In the genomic region with DNA sequence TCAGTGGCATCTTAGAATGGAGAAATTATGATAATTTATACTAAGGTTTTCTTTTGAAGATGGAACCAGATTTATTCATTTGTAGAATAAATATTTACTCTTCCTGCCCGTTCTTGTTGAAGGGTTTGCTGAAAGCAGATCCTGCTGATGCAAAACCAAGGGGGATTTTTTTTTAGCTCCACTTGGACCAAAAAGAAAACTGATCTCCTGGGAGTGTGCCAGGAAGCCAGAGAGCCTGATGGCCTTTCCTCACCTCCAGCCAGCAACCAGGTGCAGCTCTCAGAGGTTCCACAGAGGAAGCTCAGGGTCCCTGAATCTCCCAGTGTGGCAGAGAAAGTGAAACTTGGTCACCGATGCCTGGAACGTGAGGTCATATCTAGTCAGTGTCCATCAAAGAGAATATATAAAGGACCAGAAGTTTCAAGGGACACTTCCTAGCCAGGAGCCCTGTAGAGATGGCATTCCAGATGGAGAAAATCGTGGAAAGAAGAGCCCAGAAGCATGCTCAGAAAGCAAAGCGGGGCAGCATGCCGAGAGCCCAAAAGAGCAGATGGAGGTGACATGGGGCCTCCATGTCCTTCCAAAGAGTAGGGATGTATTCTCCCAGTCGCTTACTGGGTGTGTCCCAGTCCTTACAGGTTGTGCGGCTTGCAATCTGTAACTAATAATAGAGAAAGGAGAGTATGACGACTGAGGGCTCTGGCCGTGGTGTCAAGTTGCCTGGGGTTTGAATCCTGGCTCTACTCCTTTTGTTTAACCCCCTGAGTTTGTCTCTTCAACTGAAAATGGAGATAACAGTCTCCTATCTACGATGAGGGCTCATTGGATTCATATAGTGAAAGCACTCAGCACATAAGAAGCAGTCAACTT, we compare ENCODE assay signal across 11 cellular contexts. TPM values are rescaled to one million over a fixed set of nuclear protein-coding genes. Genes with fewer than 3 reads are reported as not detected.
DNase-seq lines count a peak whose midpoint lies in the region.
"Had no signal": no experiment of that assay in that cellular context is flagged by ENCODE, and none has a peak within 500 bp of the region (broad histone marks: within the 10 kb centered on the region; RNA-seq: fewer than 3 reads in every experiment).

No MANE protein-coding gene starts in this region.

- H3K4me1 ChIP-seq in BLaER1 (peaks cover 50% of the 10 kb centered on the region), adipocyte (ENCODE audit: control insufficient read depth, insufficient read depth, low read length) (peaks cover 41% of the 10 kb centered on the region), mesenchymal stem cell (ENCODE audit: control insufficient read depth, insufficient read depth, low read depth, low read length) (peaks cover 3% of the 10 kb centered on the region)

- H3K18ac ChIP-seq in mesenchymal stem cell (ENCODE audit: low read depth in 1 of 2, low read length in 2 of 2) = no peak overlapping the region

- no peak overlapping the region for H2AK5ac ChIP-seq in mesenchymal stem cell (ENCODE audit: low read length, severe bottlenecking)

- H2BK12ac ChIP-seq in mesenchymal stem cell (ENCODE audit: low read length in 2 of 2) = no peak overlapping the region

- no peak overlapping the region for H2AFZ ChIP-seq in mesenchymal stem cell (ENCODE audit: low read depth, low read length)

- no peak overlapping the region for H3K4ac ChIP-seq in mesenchymal stem cell (ENCODE audit: low read depth in 1 of 2, low read length in 2 of 2)

- no peak overlapping the region for H2BK15ac ChIP-seq in mesenchymal stem cell (ENCODE audit: low read depth, poor library complexity, severe bottlenecking)

- H3K27ac ChIP-seq in BLaER1 = peak overlapping the region; percentile 79
- no peak overlapping the region for H3K27ac ChIP-seq in mesenchymal stem cell (ENCODE audit: low read length, poor library complexity, severe bottlenecking)

- peaks cover 28% of the 10 kb centered on the region for H3K79me1 ChIP-seq in mesenchymal stem cell (replicated peaks; ENCODE audit: low read length, poor library complexity, severe bottlenecking)

- 95% methylated on average over 9 of the region's 11 CpGs for WGBS in mesenchymal stem cell

- peak overlapping the region; percentile 48 for H3K4me3 ChIP-seq in BLaER1
- H3K4me3 ChIP-seq in adipocyte (ENCODE audit: low read length) = peak overlapping the region; percentile 64
- H3K4me3 ChIP-seq in mesenchymal stem cell (ENCODE audit: insufficient read depth in 1 of 2, low read depth in 1 of 2, low read length in 2 of 2) = peak overlapping the region in 1 of 2 experiments; percentile 60

- no peak overlapping the region for H2BK5ac ChIP-seq in mesenchymal stem cell (ENCODE audit: low read depth, low read length, poor library complexity, severe bottlenecking)

- H3K9ac ChIP-seq in BLaER1 = peak overlapping the region; percentile 70
- H3K9ac ChIP-seq in adipocyte (ENCODE audit: low read length) = peak overlapping the region; percentile 64
- H3K9ac ChIP-seq in mesenchymal stem cell (ENCODE audit: low read length) = peak overlapping the region; percentile 86

- H4K20me1 ChIP-seq in BLaER1 = no peaks in the 10 kb centered on the region

- DNase-seq in NCI-H1092 treated with DMSO at 0.1 percent for 48 hours (lab: John Stamatoyannopoulos, UW) = peak; percentile 69
- no peak for DNase-seq in adipocyte (ENCODE audit: low read depth)
- DNase-seq in mesenchymal stem cell = no peak
- DNase-seq in midbrain (lab: John Stamatoyannopoulos, UW) = no peak
- no peak for DNase-seq in hippocampal formation (lab: John Stamatoyannopoulos, UW)
- no peak for DNase-seq in central memory CD4-positive, alpha-beta T cell
- no peak for DNase-seq in HuH-7 (ENCODE audit: low spot score)
- DNase-seq: activated CD4-positive, alpha-beta T cell treated with anti-CD3 and anti-CD28 coated beads for 1 hour; activated T-cell treated with anti-CD3 and anti-CD28 coated beads, Interleukin-2, amount 50 U/mL, for 72 hours; CD8-positive, alpha-beta T cell had no signal

- H3K4me2 ChIP-seq in BLaER1 (peak overlapping the region; percentile 84), mesenchymal stem cell (ENCODE audit: low read length, poor library complexity, severe bottlenecking) (no peak overlapping the region)

- H3K14ac ChIP-seq in mesenchymal stem cell (ENCODE audit: low read length in 2 of 2) = no peak overlapping the region

- H3K36me3 ChIP-seq in BLaER1 = no peaks in the 10 kb centered on the region
- H3K36me3 ChIP-seq in adipocyte (ENCODE audit: control insufficient read depth, insufficient read depth, low read length, severe bottlenecking) = peaks cover 7% of the 10 kb centered on the region
- H3K36me3 ChIP-seq in mesenchymal stem cell (ENCODE audit: control insufficient read depth in 1 of 2, insufficient read depth in 2 of 2, low read depth in 1 of 2, low read length in 2 of 2) = peaks cover 0 to 5% of the 10 kb centered on the region in 2 experiments

- H3K23ac ChIP-seq in mesenchymal stem cell (ENCODE audit: low read length in 2 of 2) = no peak overlapping the region

- H3K9me3 ChIP-seq in BLaER1 (no peaks in the 10 kb centered on the region), adipocyte (ENCODE audit: control insufficient read depth, low read length) (no peaks in the 10 kb centered on the region), mesenchymal stem cell (ENCODE audit: control insufficient read depth, low read length) (no peaks in the 10 kb centered on the region)

- no peak overlapping the region for H2BK120ac ChIP-seq in mesenchymal stem cell (ENCODE audit: low read depth, low read length)

- no peak overlapping the region for H4K91ac ChIP-seq in mesenchymal stem cell (ENCODE audit: low read length)

- H3K27me3 ChIP-seq in BLaER1 (no peaks in the 10 kb centered on the region), adipocyte (replicated peaks; ENCODE audit: control insufficient read depth, insufficient read depth, low read length) (no peaks in the 10 kb centered on the region), mesenchymal stem cell (ENCODE audit: control insufficient read depth in 1 of 2, insufficient read depth in 1 of 2, low read length in 2 of 2) (no peaks in the 10 kb centered on the region)

- H4K8ac ChIP-seq in mesenchymal stem cell (ENCODE audit: low read length) = peak overlapping the region; percentile 38

RNA-seq across cellular contexts. Expression of gene AFAP1L1, which starts 12.2 kb away (rescaled TPM):
- 10.1 TPM for polyA plus RNA-seq in mesenchymal stem cell (2013, experiment 1 of 2)
- 9.8 TPM for polyA plus RNA-seq in mesenchymal stem cell (2013, experiment 2 of 2)
